Comparison of ENCODE assay signal across 6 cellular contexts in the genomic region with DNA sequence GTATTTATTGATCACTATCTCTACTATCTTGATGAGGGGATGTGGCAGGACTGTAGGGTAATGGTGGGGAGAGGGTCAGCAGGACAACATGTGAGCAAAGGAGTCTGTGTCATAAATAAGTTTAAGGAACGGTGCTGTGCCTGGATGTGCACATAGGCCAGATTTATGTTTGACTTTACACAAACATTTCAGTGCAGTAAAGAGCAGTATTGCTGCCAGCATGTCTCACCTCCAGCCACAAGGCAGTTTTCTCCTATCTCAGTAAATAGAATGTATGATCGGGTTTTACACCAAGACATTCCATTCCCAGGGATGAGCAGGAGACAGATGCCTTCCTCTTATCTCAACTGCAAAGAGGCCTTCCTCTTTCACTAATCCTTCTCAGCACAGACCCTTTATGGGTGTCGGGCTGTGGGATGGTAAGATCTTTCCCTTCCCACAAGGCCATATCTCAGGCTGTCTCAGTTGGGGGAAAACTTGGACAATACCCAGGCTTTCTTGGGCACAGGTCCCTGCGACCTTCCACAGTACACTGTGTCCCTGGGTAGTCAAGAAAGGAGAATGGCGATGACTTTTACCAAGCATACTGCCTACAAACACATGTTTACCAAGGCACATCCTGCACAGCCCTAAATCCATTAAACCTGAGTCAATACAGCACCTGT.
A peak's percentile ranks its signal among the peaks of the same experiment; 100 is the strongest.
DNase-seq lines count a peak whose midpoint lies in the region; ATAC-seq and TF ChIP-seq lines count a peak whose summit lies in the region.
"Not testable (repeated sequence)": the region's sequence is repeated elsewhere in the genome, so short reads cannot be mapped to it uniquely, and the experiment has no call there.

No MANE protein-coding gene starts in this region.

- H3K27ac Mint-ChIP-seq in WTC11 = peak overlapping the region; percentile 64; the same call in 1 of the 2 replicates

- DNase-seq in ELF-1 (ENCODE audit: low read depth, low spot score) (peak; percentile 53), NCI-H82 (lab: John Stamatoyannopoulos, UW) (peak; percentile 68), fibroblast of villous mesenchyme (ENCODE audit: low read depth) (peak; percentile 87), mesendoderm (peak; percentile 39), prostate gland (ENCODE audit: low spot score) (peak; percentile 51)
- DNase-seq in WTC11 (ENCODE audit: low spot score) = not testable (repeated sequence)

- peaks cover 17% of the 10 kb centered on the region for H3K4me1 Mint-ChIP-seq in WTC11

- not testable (repeated sequence) for H3K4ac ChIP-seq in mesendoderm (ENCODE audit: low read depth, low read length)

- intact Hi-C loops in prostate gland (cut with DNase I) = not testable (repeated sequence)

- not testable (repeated sequence) for H3K27me3 ChIP-seq in mesendoderm (ENCODE audit: insufficient read depth, low read length, poor library complexity); prostate gland (replicated peaks; ENCODE audit: insufficient read depth)

- H2BK15ac ChIP-seq in mesendoderm (replicated peaks; ENCODE audit: low read depth) = not testable (repeated sequence)

- POLR2A ChIA-PET in WTC11 (lab: Charles Lee) = not testable (repeated sequence)

- TF ChIP-seq POLR2A in prostate gland (IDR thresholded peaks at IDR 0.05) = not testable (repeated sequence)

- H3K23ac ChIP-seq in mesendoderm (ENCODE audit: low read length) = not testable (repeated sequence)

- not testable (repeated sequence) for ATAC-seq in WTC11

- H3K36me3 ChIP-seq in mesendoderm (ENCODE audit: control insufficient read depth, insufficient read depth, low read length); prostate gland: not testable (repeated sequence)

- not testable (repeated sequence) for H4K5ac ChIP-seq in mesendoderm (ENCODE audit: low read length)

- H3K9me3 ChIP-seq in prostate gland = not testable (repeated sequence)

- TF ChIP-seq CTCF in WTC11 (IDR thresholded peaks at IDR 0.05); fibroblast of villous mesenchyme (IDR thresholded peaks at IDR 0.05; ENCODE audit: insufficient read depth, low read depth, low read length); prostate gland (IDR thresholded peaks at IDR 0.05): not testable (repeated sequence)

- not testable (repeated sequence) for H3K18ac ChIP-seq in mesendoderm (ENCODE audit: low read length)

- H4K8ac ChIP-seq in mesendoderm (ENCODE audit: low read depth, low read length) = not testable (repeated sequence)

- H3K9ac ChIP-seq in mesendoderm (ENCODE audit: low read length) = not testable (repeated sequence)

- not testable (repeated sequence) for H3K27me3 Mint-ChIP-seq in WTC11 (ENCODE audit: low read depth)

- not testable (repeated sequence) for H3K56ac ChIP-seq in mesendoderm (ENCODE audit: low read length)

- H3K4me2 ChIP-seq in mesendoderm (ENCODE audit: low read length) = not testable (repeated sequence)

- not testable (repeated sequence) for H2BK5ac ChIP-seq in mesendoderm (ENCODE audit: low read length)

- H2BK120ac ChIP-seq in mesendoderm (ENCODE audit: low read depth, low read length) = not testable (repeated sequence)

- not testable (repeated sequence) for H3K27ac ChIP-seq in mesendoderm (ENCODE audit: low read depth, low read length)
- peak overlapping the region; percentile 24 to 65 for H3K27ac ChIP-seq in prostate gland

- WGBS in mesendoderm (ENCODE audit: extremely low coverage, insufficient coverage, low lambda C conversion rate) = no CpG with 5 or more reads among the region's 5 CpGs
- 20% methylated on average over 5 of the region's 5 CpGs for WGBS in prostate gland

- not testable (repeated sequence) for H3K4me3 ChIP-seq in fibroblast of villous mesenchyme (ENCODE audit: low read depth, low read length); mesendoderm (ENCODE audit: low read length); prostate gland

- H3K4me3 Mint-ChIP-seq in WTC11 = not testable (repeated sequence)

- H3K79me2 ChIP-seq in mesendoderm (ENCODE audit: control insufficient read depth, insufficient read depth, low read length) = not testable (repeated sequence)

- CTCF ChIA-PET in WTC11 (lab: Charles Lee) = not testable (repeated sequence)

- H3K4me1 ChIP-seq in mesendoderm (ENCODE audit: control insufficient read depth, low read depth, low read length); prostate gland (replicated peaks): not testable (repeated sequence)

- not testable (repeated sequence) for H3K36me3 Mint-ChIP-seq in WTC11

- not testable (repeated sequence) for H3K79me1 ChIP-seq in mesendoderm (ENCODE audit: low read length)

- not testable (repeated sequence) for H2AK5ac ChIP-seq in mesendoderm (ENCODE audit: low read length)

- peaks cover 11% of the 10 kb centered on the region for H3K9me3 Mint-ChIP-seq in WTC11
